In genomic region chr2:98777076-98777475, GRCh38 we compare ENCODE assay signal across 15 cellular contexts.
"Had no signal": no experiment of that assay in that cellular context is flagged by ENCODE, and none has a peak within 500 bp of the region (broad histone marks: within the 10 kb centered on the region; RNA-seq: fewer than 3 reads in every experiment).

No MANE protein-coding gene starts in this region.

- H3K36me3 ChIP-seq: colonic mucosa, esophagus squamous epithelium, stomach, thyroid gland had no signal

- H3K79me2 ChIP-seq: parathyroid adenoma had no signal

- H3K9ac ChIP-seq: parathyroid adenoma had no signal

- H2AFZ ChIP-seq: parathyroid adenoma had no signal

- H3K27ac ChIP-seq: colonic mucosa, esophagus squamous epithelium, parathyroid adenoma, stomach, thyroid gland had no signal

- H3K9me3 ChIP-seq: colonic mucosa, thyroid gland had no signal

- DNase-seq: colonic mucosa; effector CD8-positive, alpha-beta T cell; endodermal cell; esophagus squamous epithelium; foreskin melanocyte; head of caudate nucleus; natural killer cell; stimulated activated CD4-positive, alpha-beta T cell treated with anti-CD3 and anti-CD28 coated beads, Interleukin-2, amount 100 ng/mL, for 24 hours; stimulated activated CD4-positive, alpha-beta T cell treated with anti-CD3 and anti-CD28 coated beads, Interleukin-4, amount 100 ng/mL, for 24 hours; stimulated activated naive CD4-positive, alpha-beta T cell treated with Interleukin-2 at 50 U/mL for 16 hours; stomach; thyroid gland had no signal

- H3K27me3 ChIP-seq: colonic mucosa, esophagus squamous epithelium, stomach, thyroid gland had no signal

- FAIRE-seq: keratinocyte had no signal

- H3K4me1 ChIP-seq: colonic mucosa, parathyroid adenoma, thyroid gland had no signal

- H3K4me3 ChIP-seq: colonic mucosa, esophagus squamous epithelium, lung, stomach, thyroid gland had no signal
